In the genomic region with DNA sequence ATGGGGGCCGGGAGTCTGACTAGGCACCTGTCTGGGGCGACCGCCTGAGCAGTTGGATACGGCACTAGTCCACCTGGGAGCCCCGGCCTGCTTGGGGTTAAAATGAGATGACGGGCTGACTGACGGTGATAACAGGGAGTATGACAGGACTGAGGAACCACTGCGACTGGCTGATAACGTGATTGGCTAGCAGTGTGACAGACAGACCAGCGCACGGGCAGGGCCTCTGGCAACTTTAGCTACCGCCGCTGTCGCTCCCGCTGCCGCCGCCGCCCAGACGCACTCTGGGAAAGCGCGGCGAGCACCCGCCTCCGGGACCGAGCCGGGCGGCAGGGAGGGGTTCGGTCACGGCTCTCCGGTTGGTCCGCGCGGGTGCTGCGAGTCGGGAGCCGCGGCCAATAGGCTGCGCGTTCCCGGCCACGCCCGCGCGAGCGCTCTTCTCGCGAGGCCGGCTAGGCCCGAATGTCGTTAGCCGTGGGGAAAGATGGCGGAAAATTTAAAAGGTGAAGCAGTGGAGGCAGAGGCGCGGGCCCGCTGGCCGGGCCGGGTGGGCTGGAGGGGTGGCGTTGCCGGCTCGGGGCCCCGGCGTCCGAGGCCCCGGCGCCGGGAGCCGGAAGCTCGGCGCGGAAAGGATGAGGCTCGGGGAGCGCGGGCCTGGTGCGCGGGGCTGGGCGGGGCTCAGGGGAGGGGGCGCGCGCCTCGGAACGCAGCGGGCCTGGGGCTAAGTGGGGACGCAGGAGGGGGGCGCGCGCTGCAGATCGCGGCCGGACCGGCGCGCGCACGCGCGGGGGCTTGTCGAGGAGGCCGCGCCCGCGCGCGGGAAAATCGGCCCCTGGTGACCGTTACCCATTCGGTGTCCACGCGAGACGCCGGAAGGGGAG, we compare ENCODE assay signal across 1 cellular context.
TF ChIP-seq lines count a peak whose summit lies in the region.

A gene with protein sequence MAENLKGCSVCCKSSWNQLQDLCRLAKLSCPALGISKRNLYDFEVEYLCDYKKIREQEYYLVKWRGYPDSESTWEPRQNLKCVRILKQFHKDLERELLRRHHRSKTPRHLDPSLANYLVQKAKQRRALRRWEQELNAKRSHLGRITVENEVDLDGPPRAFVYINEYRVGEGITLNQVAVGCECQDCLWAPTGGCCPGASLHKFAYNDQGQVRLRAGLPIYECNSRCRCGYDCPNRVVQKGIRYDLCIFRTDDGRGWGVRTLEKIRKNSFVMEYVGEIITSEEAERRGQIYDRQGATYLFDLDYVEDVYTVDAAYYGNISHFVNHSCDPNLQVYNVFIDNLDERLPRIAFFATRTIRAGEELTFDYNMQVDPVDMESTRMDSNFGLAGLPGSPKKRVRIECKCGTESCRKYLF (plus strand): TSS at position 434 of the 881 bp plus-strand sequence. CDS start 51 bp downstream, at position 485.

TF ChIP-seq in K562, 482 proteins besides CTCF, POLR2A, EP300 and RAD21 (continued from another document and continues in another):
- TF ChIP-seq, protein P1, sequence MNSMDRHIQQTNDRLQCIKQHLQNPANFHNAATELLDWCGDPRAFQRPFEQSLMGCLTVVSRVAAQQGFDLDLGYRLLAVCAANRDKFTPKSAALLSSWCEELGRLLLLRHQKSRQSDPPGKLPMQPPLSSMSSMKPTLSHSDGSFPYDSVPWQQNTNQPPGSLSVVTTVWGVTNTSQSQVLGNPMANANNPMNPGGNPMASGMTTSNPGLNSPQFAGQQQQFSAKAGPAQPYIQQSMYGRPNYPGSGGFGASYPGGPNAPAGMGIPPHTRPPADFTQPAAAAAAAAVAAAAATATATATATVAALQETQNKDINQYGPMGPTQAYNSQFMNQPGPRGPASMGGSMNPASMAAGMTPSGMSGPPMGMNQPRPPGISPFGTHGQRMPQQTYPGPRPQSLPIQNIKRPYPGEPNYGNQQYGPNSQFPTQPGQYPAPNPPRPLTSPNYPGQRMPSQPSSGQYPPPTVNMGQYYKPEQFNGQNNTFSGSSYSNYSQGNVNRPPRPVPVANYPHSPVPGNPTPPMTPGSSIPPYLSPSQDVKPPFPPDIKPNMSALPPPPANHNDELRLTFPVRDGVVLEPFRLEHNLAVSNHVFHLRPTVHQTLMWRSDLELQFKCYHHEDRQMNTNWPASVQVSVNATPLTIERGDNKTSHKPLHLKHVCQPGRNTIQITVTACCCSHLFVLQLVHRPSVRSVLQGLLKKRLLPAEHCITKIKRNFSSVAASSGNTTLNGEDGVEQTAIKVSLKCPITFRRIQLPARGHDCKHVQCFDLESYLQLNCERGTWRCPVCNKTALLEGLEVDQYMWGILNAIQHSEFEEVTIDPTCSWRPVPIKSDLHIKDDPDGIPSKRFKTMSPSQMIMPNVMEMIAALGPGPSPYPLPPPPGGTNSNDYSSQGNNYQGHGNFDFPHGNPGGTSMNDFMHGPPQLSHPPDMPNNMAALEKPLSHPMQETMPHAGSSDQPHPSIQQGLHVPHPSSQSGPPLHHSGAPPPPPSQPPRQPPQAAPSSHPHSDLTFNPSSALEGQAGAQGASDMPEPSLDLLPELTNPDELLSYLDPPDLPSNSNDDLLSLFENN (IDR thresholded peaks at IDR 0.05; ENCODE audit: low read depth in 2 of 2, low read length in 2 of 2): peak in 1 of 2 experiments; percentile 62; a peak in 1 of 4 replicates
- TF ChIP-seq RBM25 (IDR thresholded peaks at IDR 0.05; ENCODE audit: low read depth, low read length, severe bottlenecking): peak; percentile 99
- 0 out of 4 replicates have a peak, but pooled peaks of 1 of the 2 experiments have one; percentile 50 for TF ChIP-seq TEAD1 (CRISPR knock-in tag; IDR thresholded peaks at IDR 0.05)
- TF ChIP-seq MAZ (CRISPR knock-in tag; conservative IDR thresholded peaks at IDR 0.05 in 1 of 2, IDR thresholded peaks at IDR 0.05 in 1 of 2): peak in 1 of 2 experiments; percentile 41; a peak in 1 of 4 replicates
- no peak for TF ChIP-seq IRF2 (CRISPR knock-in tag; IDR thresholded peaks at IDR 0.05)
- peak; percentile 94 for TF ChIP-seq CBFA2T2 (conservative IDR thresholded peaks at IDR 0.05)
- TF ChIP-seq CREM (IDR thresholded peaks at IDR 0.05; ENCODE audit: low read depth): peak; percentile 82
- 0 out of 2 replicates have a peak, but pooled peaks have one; percentile 39 for TF ChIP-seq L3MBTL2 (IDR thresholded peaks at IDR 0.05)
- peak; percentile 63; the same call in 1 of the 2 replicates for TF ChIP-seq MTA2 (IDR thresholded peaks at IDR 0.05; ENCODE audit: low read depth)
- no peak for TF ChIP-seq JUN (IDR thresholded peaks at IDR 0.05; ENCODE audit: borderline replicate concordance, low read depth, low read length)
- TF ChIP-seq JUN (CRISPR knock-in tag; IDR thresholded peaks at IDR 0.05; ENCODE audit: borderline replicate concordance): peak; percentile 46; the same call in 1 of the 2 replicates
- TF ChIP-seq, protein P2, sequence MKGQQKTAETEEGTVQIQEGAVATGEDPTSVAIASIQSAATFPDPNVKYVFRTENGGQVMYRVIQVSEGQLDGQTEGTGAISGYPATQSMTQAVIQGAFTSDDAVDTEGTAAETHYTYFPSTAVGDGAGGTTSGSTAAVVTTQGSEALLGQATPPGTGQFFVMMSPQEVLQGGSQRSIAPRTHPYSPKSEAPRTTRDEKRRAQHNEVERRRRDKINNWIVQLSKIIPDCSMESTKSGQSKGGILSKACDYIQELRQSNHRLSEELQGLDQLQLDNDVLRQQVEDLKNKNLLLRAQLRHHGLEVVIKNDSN (CRISPR knock-in tag; IDR thresholded peaks at IDR 0.05): peak; percentile 33; the same call in 1 of the 2 replicates
- no peak for TF ChIP-seq ZNF121 (CRISPR knock-in tag; conservative IDR thresholded peaks at IDR 0.05)
- TF ChIP-seq TFAM (CRISPR knock-in tag; conservative IDR thresholded peaks at IDR 0.05): no peak
- TF ChIP-seq ZNF639 (CRISPR knock-in tag; conservative IDR thresholded peaks at IDR 0.05 in 1 of 2, IDR thresholded peaks at IDR 0.05 in 1 of 2): peak in 1 of 2 experiments; percentile 96; a peak in 2 of 4 replicates
- TF ChIP-seq KAT2B (IDR thresholded peaks at IDR 0.05; ENCODE audit: low read depth, low read length): no peak
- TF ChIP-seq ZNF311 (CRISPR knock-in tag; IDR thresholded peaks at IDR 0.05): no peak
- TF ChIP-seq SAFB (IDR thresholded peaks at IDR 0.05; ENCODE audit: borderline replicate concordance, low read depth, low read length): peak; percentile 96
- TF ChIP-seq STAT6 (CRISPR knock-in tag; IDR thresholded peaks at IDR 0.05): no peak
- TF ChIP-seq HNRNPUL1 (IDR thresholded peaks at IDR 0.05; ENCODE audit: low read length): no peak
- TF ChIP-seq KAT8 (IDR thresholded peaks at IDR 0.05; ENCODE audit: low read depth): no peak
- TF ChIP-seq ZNF766 (CRISPR knock-in tag; conservative IDR thresholded peaks at IDR 0.05): peak; percentile 52; the same call in 1 of the 2 replicates
- TF ChIP-seq JUND (IDR thresholded peaks at IDR 0.05; ENCODE audit: borderline replicate concordance, low read depth, low read length): peak; percentile 56; the same call in 1 of the 2 replicates
- peak; percentile 45; the same call in 1 of the 3 replicates for TF ChIP-seq JUND (tag; IDR thresholded peaks at IDR 0.05; ENCODE audit: borderline replicate concordance, low read depth, low read length)
- TF ChIP-seq, protein P3, sequence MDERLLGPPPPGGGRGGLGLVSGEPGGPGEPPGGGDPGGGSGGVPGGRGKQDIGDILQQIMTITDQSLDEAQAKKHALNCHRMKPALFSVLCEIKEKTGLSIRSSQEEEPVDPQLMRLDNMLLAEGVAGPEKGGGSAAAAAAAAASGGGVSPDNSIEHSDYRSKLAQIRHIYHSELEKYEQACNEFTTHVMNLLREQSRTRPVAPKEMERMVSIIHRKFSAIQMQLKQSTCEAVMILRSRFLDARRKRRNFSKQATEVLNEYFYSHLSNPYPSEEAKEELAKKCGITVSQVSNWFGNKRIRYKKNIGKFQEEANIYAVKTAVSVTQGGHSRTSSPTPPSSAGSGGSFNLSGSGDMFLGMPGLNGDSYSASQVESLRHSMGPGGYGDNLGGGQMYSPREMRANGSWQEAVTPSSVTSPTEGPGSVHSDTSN (CRISPR knock-in tag; IDR thresholded peaks at IDR 0.05; ENCODE audit: low read depth): peak; percentile 66
- TF ChIP-seq, protein P3 (tag; conservative IDR thresholded peaks at IDR 0.05; ENCODE audit: low read depth): peak; percentile 86
- TF ChIP-seq SMARCE1 (IDR thresholded peaks at IDR 0.05): 0 out of 2 replicates have a peak, but pooled peaks have one; percentile 25
- TF ChIP-seq XRCC4 (IDR thresholded peaks at IDR 0.05; ENCODE audit: extremely low read depth, insufficient read depth, insufficient read length): no peak
- 0 out of 2 replicates have a peak, but pooled peaks have one; percentile 38 for TF ChIP-seq NR2C2 (CRISPR knock-in tag; IDR thresholded peaks at IDR 0.05)
- TF ChIP-seq NR2C2 (tag; IDR thresholded peaks at IDR 0.05): no peak; the same call in 1 of the 2 replicates
- TF ChIP-seq CCAR2 (IDR thresholded peaks at IDR 0.05; ENCODE audit: low read depth, low read length): no peak
- TF ChIP-seq BHLHE40 (IDR thresholded peaks at IDR 0.05; ENCODE audit: low read length): peak; percentile 84
- TF ChIP-seq DPF2 (IDR thresholded peaks at IDR 0.05): peak; percentile 75
- peak; percentile 69 for TF ChIP-seq RBBP5 (IDR thresholded peaks at IDR 0.05; ENCODE audit: borderline replicate concordance, insufficient read depth, low read length, poor library complexity, severe bottlenecking)
- TF ChIP-seq ZNF583 (CRISPR knock-in tag; IDR thresholded peaks at IDR 0.05): no peak
- peak; percentile 68; the same call in 1 of the 2 replicates for TF ChIP-seq TFAP4 (CRISPR knock-in tag; IDR thresholded peaks at IDR 0.05; ENCODE audit: borderline replicate concordance)
- TF ChIP-seq MCM7 (IDR thresholded peaks at IDR 0.05): no peak
- 0 out of 2 replicates have a peak, but pooled peaks have one; percentile 36 for TF ChIP-seq BCOR (IDR thresholded peaks at IDR 0.05)
- no peak for TF ChIP-seq FOS (IDR thresholded peaks at IDR 0.05; ENCODE audit: extremely low read depth, insufficient read length)
- TF ChIP-seq POLR2G (IDR thresholded peaks at IDR 0.05; ENCODE audit: low read depth, low read length): peak; percentile 92
- TF ChIP-seq SRSF9 (IDR thresholded peaks at IDR 0.05; ENCODE audit: borderline replicate concordance, low read depth, low read length): no peak
- peak; percentile 49 for TF ChIP-seq NEUROD1 (IDR thresholded peaks at IDR 0.05; ENCODE audit: borderline replicate concordance, low read depth, low read length, partially characterized antibody)
- no peak for TF ChIP-seq ZNF134 (CRISPR knock-in tag; conservative IDR thresholded peaks at IDR 0.05)
- TF ChIP-seq TCF3 (CRISPR knock-in tag; IDR thresholded peaks at IDR 0.05): peak; percentile 88
- TF ChIP-seq YY1 (IDR thresholded peaks at IDR 0.05; ENCODE audit: borderline replicate concordance in 1 of 3, control insufficient read depth in 1 of 3, extremely low read depth in 1 of 3, insufficient read depth in 3 of 3, insufficient read length in 1 of 3, insufficient replicate concordance in 2 of 3, low read depth in 1 of 3, low read length in 2 of 3): peak; percentile 67 to 94 (median 87)
- TF ChIP-seq SMARCA4 (IDR thresholded peaks at IDR 0.05): peak; percentile 68; the same call in 1 of the 2 replicates
- no peak for TF ChIP-seq RBM34 (IDR thresholded peaks at IDR 0.05; ENCODE audit: borderline replicate concordance, insufficient read depth, low read length)
